Comparison of ENCODE assay signal across 1 cellular context in the genomic region with DNA sequence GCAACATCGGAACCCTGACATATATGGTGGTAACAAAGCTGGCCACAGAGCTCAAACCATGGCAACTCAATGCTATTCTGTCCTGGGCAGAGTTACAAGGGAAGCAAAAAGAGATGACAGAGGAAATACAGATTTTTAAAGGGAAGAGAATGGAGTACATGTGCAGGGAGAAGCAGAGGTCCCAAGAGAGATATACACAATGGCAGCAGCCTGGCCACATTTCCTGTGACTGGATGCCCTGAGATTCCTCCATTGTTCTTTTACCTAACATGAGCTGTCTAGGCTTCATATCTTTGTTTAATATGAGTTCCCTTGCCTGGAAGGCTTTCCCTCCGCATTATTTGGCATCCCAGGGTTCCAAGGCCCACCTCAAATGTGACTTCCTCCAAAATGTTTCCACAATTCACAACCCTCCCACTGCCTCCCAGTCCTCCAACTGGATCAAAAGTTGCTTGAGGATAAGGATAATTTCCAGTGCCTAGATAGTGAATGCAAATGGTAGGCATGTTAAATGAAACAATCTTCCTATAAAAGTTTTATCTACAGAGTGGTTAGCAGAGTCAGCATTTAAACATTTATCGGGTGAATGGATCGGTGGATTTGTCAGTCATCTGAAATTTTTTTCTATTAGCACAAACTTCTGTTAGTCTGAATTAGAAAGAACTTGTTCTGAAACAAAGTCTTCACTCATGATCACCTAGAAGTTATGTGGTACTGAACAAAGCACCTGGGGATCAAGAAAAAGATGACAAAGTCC.
TF ChIP-seq lines count a peak whose summit lies in the region.

No MANE protein-coding gene starts in this region.

TF ChIP-seq in K562, 482 proteins besides CTCF, POLR2A, EP300 and RAD21 (continued from another document):
- TF ChIP-seq, protein P1, sequence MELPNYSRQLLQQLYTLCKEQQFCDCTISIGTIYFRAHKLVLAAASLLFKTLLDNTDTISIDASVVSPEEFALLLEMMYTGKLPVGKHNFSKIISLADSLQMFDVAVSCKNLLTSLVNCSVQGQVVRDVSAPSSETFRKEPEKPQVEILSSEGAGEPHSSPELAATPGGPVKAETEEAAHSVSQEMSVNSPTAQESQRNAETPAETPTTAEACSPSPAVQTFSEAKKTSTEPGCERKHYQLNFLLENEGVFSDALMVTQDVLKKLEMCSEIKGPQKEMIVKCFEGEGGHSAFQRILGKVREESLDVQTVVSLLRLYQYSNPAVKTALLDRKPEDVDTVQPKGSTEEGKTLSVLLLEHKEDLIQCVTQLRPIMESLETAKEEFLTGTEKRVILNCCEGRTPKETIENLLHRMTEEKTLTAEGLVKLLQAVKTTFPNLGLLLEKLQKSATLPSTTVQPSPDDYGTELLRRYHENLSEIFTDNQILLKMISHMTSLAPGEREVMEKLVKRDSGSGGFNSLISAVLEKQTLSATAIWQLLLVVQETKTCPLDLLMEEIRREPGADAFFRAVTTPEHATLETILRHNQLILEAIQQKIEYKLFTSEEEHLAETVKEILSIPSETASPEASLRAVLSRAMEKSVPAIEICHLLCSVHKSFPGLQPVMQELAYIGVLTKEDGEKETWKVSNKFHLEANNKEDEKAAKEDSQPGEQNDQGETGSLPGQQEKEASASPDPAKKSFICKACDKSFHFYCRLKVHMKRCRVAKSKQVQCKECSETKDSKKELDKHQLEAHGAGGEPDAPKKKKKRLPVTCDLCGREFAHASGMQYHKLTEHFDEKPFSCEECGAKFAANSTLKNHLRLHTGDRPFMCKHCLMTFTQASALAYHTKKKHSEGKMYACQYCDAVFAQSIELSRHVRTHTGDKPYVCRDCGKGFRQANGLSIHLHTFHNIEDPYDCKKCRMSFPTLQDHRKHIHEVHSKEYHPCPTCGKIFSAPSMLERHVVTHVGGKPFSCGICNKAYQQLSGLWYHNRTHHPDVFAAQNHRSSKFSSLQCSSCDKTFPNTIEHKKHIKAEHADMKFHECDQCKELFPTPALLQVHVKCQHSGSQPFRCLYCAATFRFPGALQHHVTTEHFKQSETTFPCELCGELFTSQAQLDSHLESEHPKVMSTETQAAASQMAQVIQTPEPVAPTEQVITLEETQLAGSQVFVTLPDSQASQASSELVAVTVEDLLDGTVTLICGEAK (IDR thresholded peaks at IDR 0.05) = no peak
- TF ChIP-seq, protein P1 (CRISPR knock-in tag; IDR thresholded peaks at IDR 0.05) = no peak
- TF ChIP-seq RBM39 (optimal IDR thresholded peaks at IDR 0.05; ENCODE audit: low read depth, low read length) (no peak), ZNF318 (IDR thresholded peaks at IDR 0.05; ENCODE audit: borderline replicate concordance in 1 of 2, low read depth in 1 of 2) (no peak), CREM (IDR thresholded peaks at IDR 0.05; ENCODE audit: low read depth) (no peak), ZFP91 (CRISPR knock-in tag; IDR thresholded peaks at IDR 0.05) (no peak), TOE1 (IDR thresholded peaks at IDR 0.05; ENCODE audit: borderline replicate concordance) (no peak), TOE1 (CRISPR knock-in tag; IDR thresholded peaks at IDR 0.05; ENCODE audit: borderline replicate concordance, low read depth) (no peak), RFX1 (IDR thresholded peaks at IDR 0.05) (no peak)
